Comparison of ENCODE assay signal across 13 cellular contexts in genomic region chr9:97500263-97500662, GRCh38. TPM values are rescaled to one million over a fixed set of nuclear protein-coding genes. Genes with fewer than 3 reads are reported as not detected.
DNase-seq lines count a peak whose midpoint lies in the region; ATAC-seq and TF ChIP-seq lines count a peak whose summit lies in the region.
"Had no signal": no experiment of that assay in that cellular context is flagged by ENCODE, and none has a peak within 500 bp of the region (broad histone marks: within the 10 kb centered on the region; RNA-seq: fewer than 3 reads in every experiment).

No MANE protein-coding gene starts in this region.

- no peak overlapping the region for H3K4me3 ChIP-seq in GM12865 (ENCODE audit: low read depth, low read length)

- H3K27me3 Mint-ChIP-seq in T-helper 1 cell treated with Interleukin-12 subunit alpha and Interleukin-12 subunit beta and Interleukin-4 antibody, amounts not matched to agents 30 μg/mL and 1 μg/mL, for 36 hours (ENCODE audit: low read depth), result peaks cover 56% of the 10 kb centered on the region
- H3K27me3 Mint-ChIP-seq in activated naive CD8-positive, alpha-beta T cell treated with anti-CD3 and anti-CD28 coated beads, Interleukin-2, amount 50 U/mL, for 24 hours, result peaks cover 48% of the 10 kb centered on the region
- H3K27me3 Mint-ChIP-seq in natural killer cell treated with Interleukin-12 subunit alpha and Interleukin-12 subunit beta and Interleukin-15 and Interleukin-18, amount 100 ng/mL, for 72 hours, result peaks cover 19 to 31% of the 10 kb centered on the region in 2 donors

- no peak for TF ChIP-seq CTCF in GM12865 (IDR thresholded peaks at IDR 0.05; ENCODE audit: insufficient read depth, low read depth, low read length, missing control alignments)

- peak overlapping the region; percentile 58 for H3K4me3 Mint-ChIP-seq in T-helper 1 cell treated with Interleukin-12 subunit alpha and Interleukin-12 subunit beta and Interleukin-4 antibody, amounts not matched to agents 30 μg/mL and 1 μg/mL, for 36 hours
- peak overlapping the region; percentile 72 for H3K4me3 Mint-ChIP-seq in activated naive CD8-positive, alpha-beta T cell treated with anti-CD3 and anti-CD28 coated beads, Interleukin-2, amount 50 U/mL, for 24 hours
- H3K4me3 Mint-ChIP-seq in natural killer cell treated with Interleukin-12 subunit alpha and Interleukin-12 subunit beta and Interleukin-15 and Interleukin-18, amount 100 ng/mL, for 72 hours, result peak overlapping the region; percentile 41

- peaks cover 15% of the 10 kb centered on the region for H3K36me3 Mint-ChIP-seq in T-helper 1 cell treated with Interleukin-12 subunit alpha and Interleukin-12 subunit beta and Interleukin-4 antibody, amounts not matched to agents 30 μg/mL and 1 μg/mL, for 36 hours (ENCODE audit: low read depth)
- H3K36me3 Mint-ChIP-seq in activated naive CD8-positive, alpha-beta T cell treated with anti-CD3 and anti-CD28 coated beads, Interleukin-2, amount 50 U/mL, for 24 hours (ENCODE audit: low read depth), result peaks cover 15% of the 10 kb centered on the region
- H3K36me3 Mint-ChIP-seq in natural killer cell treated with Interleukin-12 subunit alpha and Interleukin-12 subunit beta and Interleukin-15 and Interleukin-18, amount 100 ng/mL, for 72 hours, result peaks cover 9% of the 10 kb centered on the region

- DNase-seq in T-helper 1 cell, result no peak
- peak; percentile 27 for DNase-seq in GM12865 (ENCODE audit: low read depth)
- DNase-seq in activated naive CD8-positive, alpha-beta T cell treated with anti-CD3 and anti-CD28 coated beads, Interleukin-2, amount 50 U/mL, for 24 hours, result no peak
- no peak for DNase-seq in natural killer cell treated with Interleukin-12 subunit alpha and Interleukin-12 subunit beta and Interleukin-15 and Interleukin-18, amount 100 ng/mL, for 72 hours (ENCODE audit: low spot score)
- DNase-seq in GM19238 (ENCODE audit: insufficient read length, low spot score), result no peak
- DNase-seq in stimulated activated CD4-positive, alpha-beta T cell treated with anti-CD3 and anti-CD28 coated beads, Interleukin-4, amount 100 ng/mL, for 24 hours, result no peak
- DNase-seq: activated effector memory CD4-positive, alpha-beta T cell treated with anti-CD3 and anti-CD28 coated beads, Interleukin-2, amount 50 U/mL, for 16 hours; endodermal cell; GF-D8; GM23248; stimulated activated CD4-positive, alpha-beta T cell treated with anti-CD3 and anti-CD28 coated beads, Interleukin-12 subunit alpha, Interleukin-12 subunit beta, amount 100 ng/mL, for 4 hours had no signal

- peaks cover 17% of the 10 kb centered on the region for H3K4me1 Mint-ChIP-seq in T-helper 1 cell treated with Interleukin-12 subunit alpha and Interleukin-12 subunit beta and Interleukin-4 antibody, amounts not matched to agents 30 μg/mL and 1 μg/mL, for 36 hours (ENCODE audit: low read depth)
- H3K4me1 Mint-ChIP-seq in activated naive CD8-positive, alpha-beta T cell treated with anti-CD3 and anti-CD28 coated beads, Interleukin-2, amount 50 U/mL, for 24 hours, result peaks cover 18% of the 10 kb centered on the region
- peaks cover 11 to 12% of the 10 kb centered on the region in 2 donors for H3K4me1 Mint-ChIP-seq in natural killer cell treated with Interleukin-12 subunit alpha and Interleukin-12 subunit beta and Interleukin-15 and Interleukin-18, amount 100 ng/mL, for 72 hours (ENCODE audit: low read depth in 2 of 2)

- no peak overlapping the region for H3K27ac Mint-ChIP-seq in T-helper 1 cell treated with Interleukin-12 subunit alpha and Interleukin-12 subunit beta and Interleukin-4 antibody, amounts not matched to agents 30 μg/mL and 1 μg/mL, for 36 hours
- H3K27ac Mint-ChIP-seq in activated naive CD8-positive, alpha-beta T cell treated with anti-CD3 and anti-CD28 coated beads, Interleukin-2, amount 50 U/mL, for 24 hours, result no peak overlapping the region
- H3K27ac Mint-ChIP-seq in natural killer cell treated with Interleukin-12 subunit alpha and Interleukin-12 subunit beta and Interleukin-15 and Interleukin-18, amount 100 ng/mL, for 72 hours, result no peak overlapping the region
- H3K27ac Mint-ChIP-seq: endodermal cell had no signal

- no peaks in the 10 kb centered on the region for H3K9me3 Mint-ChIP-seq in T-helper 1 cell treated with Interleukin-12 subunit alpha and Interleukin-12 subunit beta and Interleukin-4 antibody, amounts not matched to agents 30 μg/mL and 1 μg/mL, for 36 hours
- no peaks in the 10 kb centered on the region for H3K9me3 Mint-ChIP-seq in activated naive CD8-positive, alpha-beta T cell treated with anti-CD3 and anti-CD28 coated beads, Interleukin-2, amount 50 U/mL, for 24 hours
- H3K9me3 Mint-ChIP-seq in natural killer cell treated with Interleukin-12 subunit alpha and Interleukin-12 subunit beta and Interleukin-15 and Interleukin-18, amount 100 ng/mL, for 72 hours, result no peaks in the 10 kb centered on the region

- ATAC-seq in activated naive CD8-positive, alpha-beta T cell treated with anti-CD3 and anti-CD28 coated beads, Interleukin-2, amount 50 U/mL, for 24 hours, result no peak
- ATAC-seq in natural killer cell treated with Interleukin-12 subunit alpha and Interleukin-12 subunit beta and Interleukin-15 and Interleukin-18, amount 100 ng/mL, for 72 hours, result no peak
- ATAC-seq in HG02852 (IDR thresholded peaks at IDR 0.05; ENCODE audit: unreplicated experiment), result no peak

RNA-seq across cellular contexts. Expression of gene TMOD1, which starts 1.2 kb away (rescaled TPM):
- 1 to 10 TPM; 1.1 to 2.1 TPM for total RNA-seq in natural killer cell treated with Interleukin-12 subunit alpha and Interleukin-12 subunit beta and Interleukin-15 and Interleukin-18, amount 100 ng/mL, for 72 hours
